ENCODE assay signal across 1 cellular context in genomic region chr7:147411011-147411614, GRCh38.
TF ChIP-seq lines count a peak whose summit lies in the region.

No MANE protein-coding gene starts in this region.

TF ChIP-seq in GM23338, 12 proteins besides CTCF, POLR2A, EP300 and RAD21 (continued from another document):
- TF ChIP-seq EZH2 (IDR thresholded peaks at IDR 0.05; ENCODE audit: low read depth, unreplicated experiment) (no peak), REST (IDR thresholded peaks at IDR 0.05; ENCODE audit: unreplicated experiment) (no peak), ZNF114 (CRISPR knock-in tag; IDR thresholded peaks at IDR 0.05) (no peak), EZH2phosphoT487 (IDR thresholded peaks at IDR 0.05; ENCODE audit: unreplicated experiment) (no peak), ZNF462 (CRISPR knock-in tag; IDR thresholded peaks at IDR 0.05) (no peak), CREB1 (CRISPR knock-in tag; IDR thresholded peaks at IDR 0.05; ENCODE audit: low read depth) (no peak), STAT1 (IDR thresholded peaks at IDR 0.05; ENCODE audit: unreplicated experiment) (no peak), JUNB (IDR thresholded peaks at IDR 0.05; ENCODE audit: unreplicated experiment) (no peak), ZNF331 (CRISPR knock-in tag; IDR thresholded peaks at IDR 0.05; ENCODE audit: low read depth) (no peak)
